25 cellular contexts compared by ENCODE assay signal in the genomic region with DNA sequence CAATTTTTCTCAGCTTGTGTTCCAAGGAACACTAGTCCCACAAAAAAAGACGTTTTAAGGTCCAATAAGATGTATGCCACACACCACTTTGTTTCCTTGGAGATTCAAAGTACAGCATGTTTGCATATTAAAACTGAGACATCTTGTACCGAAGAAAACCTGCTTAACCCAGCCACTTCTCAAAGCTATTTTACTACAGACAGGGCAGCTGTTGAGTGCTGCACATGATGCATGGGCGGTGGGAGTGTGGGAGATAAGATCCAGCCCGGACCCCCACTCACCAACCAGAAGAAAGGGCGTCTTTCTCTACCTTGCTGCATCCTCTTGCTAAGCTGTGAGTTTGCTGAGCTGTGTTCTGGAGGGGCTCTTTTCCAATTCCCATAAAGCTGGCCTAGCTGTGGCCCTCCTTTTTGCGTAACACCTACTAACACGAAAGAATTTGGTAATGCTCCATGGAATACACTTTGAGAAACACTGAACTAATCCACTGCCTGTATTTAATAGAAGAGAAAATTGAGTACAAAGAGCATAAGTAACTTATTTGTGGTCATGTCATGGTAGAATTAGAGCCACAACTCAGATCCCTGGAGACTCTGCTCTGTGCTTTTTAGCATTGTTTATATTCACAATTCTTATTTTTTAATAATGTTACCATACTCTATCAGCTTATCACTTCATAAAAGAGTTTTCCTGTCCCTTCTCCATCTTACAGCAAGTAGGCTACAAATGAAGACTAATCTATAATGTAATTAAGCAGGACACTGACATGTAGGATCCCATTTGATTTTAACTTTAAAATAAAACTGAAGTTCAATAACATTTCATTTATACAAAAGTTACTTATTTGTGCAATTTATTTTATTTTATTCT.
A peak's percentile ranks its signal among the peaks of the same experiment; 100 is the strongest.
DNase-seq lines count a peak whose midpoint lies in the region; ATAC-seq and TF ChIP-seq lines count a peak whose summit lies in the region.
"Had no signal": no experiment of that assay in that cellular context is flagged by ENCODE, and none has a peak within 500 bp of the region (broad histone marks: within the 10 kb centered on the region; RNA-seq: fewer than 3 reads in every experiment).

No MANE protein-coding gene starts in this region.

- in situ Hi-C loops in G401 (cut with HindIII; ENCODE audit: low sequenced_read_pairs): no loop called here

- H3K27ac ChIP-seq in hepatocyte: peak overlapping the region; percentile 61
- H3K27ac ChIP-seq: thoracic aorta had no signal

- DNase-seq in hepatocyte (ENCODE audit: low spot score) (no peak), renal cortical epithelial cell (ENCODE audit: low read depth) (peak; percentile 82), SW 1271 (lab: John Stamatoyannopoulos, UW) (no peak), cortex of kidney (lab: John Stamatoyannopoulos, UW) (no peak), G401 (ENCODE audit: low spot score) (no peak), H7 (no peak)
- DNase-seq: activated CD8-positive, alpha-beta T cell treated with anti-CD3 and anti-CD28 coated beads for 36 hours; activated gamma-delta T cell; activated naive CD8-positive, alpha-beta T cell treated with anti-CD3 and anti-CD28 coated beads, Interleukin-2, amount 50 U/mL, for 24 hours; activated T-cell treated with anti-CD3 and anti-CD28 coated beads for 4 hours; CD8-positive, alpha-beta T cell; effector memory CD8-positive, alpha-beta T cell; KBM-7; midbrain; MM.1S; NCI-H187; NCI-H2227 treated with DMSO at 0.1 percent for 48 hours; NCI-H748 treated with DMSO at 0.1 percent for 48 hours; nephron progenitor cell; stimulated activated CD4-positive, alpha-beta T cell treated with anti-CD3 and anti-CD28 coated beads, Interleukin-2, amount 100 ng/mL, for 24 hours had no signal

- no peaks in the 10 kb centered on the region for H3K9me3 ChIP-seq in hepatocyte (ENCODE audit: low read depth)
- H3K9me3 ChIP-seq: thoracic aorta had no signal

- peak; percentile 70 for ATAC-seq in GM21786 (IDR thresholded peaks at IDR 0.05; ENCODE audit: unreplicated experiment)
- ATAC-seq in HG03571 (IDR thresholded peaks at IDR 0.05; ENCODE audit: unreplicated experiment): peak; percentile 54
- ATAC-seq: activated CD8-positive, alpha-beta T cell treated with anti-CD3 and anti-CD28 coated beads for 36 hours; activated naive CD8-positive, alpha-beta T cell treated with anti-CD3 and anti-CD28 coated beads, Interleukin-2, amount 50 U/mL, for 24 hours; CD8-positive, alpha-beta T cell; effector memory CD8-positive, alpha-beta T cell; esophagus mucosa; stimulated activated effector memory CD8-positive, alpha-beta T cell treated with anti-CD3 and anti-CD28 coated beads, Interleukin-12 subunit alpha, Interleukin-12 subunit beta, amount 100 ng/mL, for 72 hours had no signal

- H3K4me3 ChIP-seq in hepatocyte: no peak overlapping the region
- H3K4me3 ChIP-seq in H7 (ENCODE audit: insufficient read depth, low read depth, low read length): no peak overlapping the region
- H3K4me3 ChIP-seq: thoracic aorta had no signal

- H3K4me1 ChIP-seq in hepatocyte (ENCODE audit: insufficient read depth): peaks cover 21% of the 10 kb centered on the region

- H4K20me1 ChIP-seq in hepatocyte (ENCODE audit: insufficient read depth, poor library complexity, severe bottlenecking): no peaks in the 10 kb centered on the region

- H3K4me2 ChIP-seq in hepatocyte: peak overlapping the region; percentile 5

- no peaks in the 10 kb centered on the region for H3K79me2 ChIP-seq in hepatocyte

- H3K9me2 ChIP-seq in hepatocyte (replicated peaks; ENCODE audit: insufficient read depth): no peaks in the 10 kb centered on the region

- no peak for TF ChIP-seq CTCF in hepatocyte (IDR thresholded peaks at IDR 0.05; ENCODE audit: poor library complexity)

- H2AFZ ChIP-seq in hepatocyte: no peak overlapping the region

- WGBS in hepatocyte (ENCODE audit: low lambda C conversion rate, missing lambda C conversion rate): 69% methylated on average over 7 of the region's 7 CpGs

- H3K27me3 ChIP-seq in hepatocyte (no peaks in the 10 kb centered on the region), H7 (ENCODE audit: control insufficient read depth, insufficient read depth, low read length) (no peaks in the 10 kb centered on the region)

- no peaks in the 10 kb centered on the region for H3K36me3 ChIP-seq in hepatocyte (replicated peaks; ENCODE audit: insufficient read depth, low read depth)
- H3K36me3 ChIP-seq in H7 (replicated peaks; ENCODE audit: control insufficient read depth, insufficient read depth, low read length): no peaks in the 10 kb centered on the region
- H3K36me3 ChIP-seq: thoracic aorta had no signal
